ENCODE assay signal across 17 cellular contexts in the genomic region with DNA sequence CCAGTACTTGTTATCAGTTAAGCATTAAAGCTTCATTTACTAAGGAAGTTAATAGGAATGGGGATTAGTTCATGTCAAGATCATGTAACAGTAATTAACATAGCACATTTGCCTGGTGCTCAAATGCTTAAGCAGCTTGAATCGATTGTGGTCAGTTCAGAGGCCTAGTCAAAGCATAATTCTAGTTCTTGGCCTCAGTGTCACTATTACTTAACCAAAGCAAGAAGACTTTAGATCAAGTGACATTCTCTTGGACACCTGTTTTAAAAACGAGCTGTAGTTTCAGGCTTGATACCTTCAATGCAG.
DNase-seq lines count a peak whose midpoint lies in the region; ATAC-seq and TF ChIP-seq lines count a peak whose summit lies in the region.
"Had no signal": no experiment of that assay in that cellular context is flagged by ENCODE, and none has a peak within 500 bp of the region (broad histone marks: within the 10 kb centered on the region; RNA-seq: fewer than 3 reads in every experiment).

No MANE protein-coding gene starts in this region.

- H3K4me1 ChIP-seq in SJSA1 (replicated peaks): peaks cover 24% of the 10 kb centered on the region
- peaks cover 2% of the 10 kb centered on the region for H3K4me1 ChIP-seq in fibroblast of lung (ENCODE audit: control insufficient read depth, extremely low read depth, insufficient read depth, low read length)
- H3K4me1 ChIP-seq in prostate gland (replicated peaks): peaks cover 3% of the 10 kb centered on the region
- H3K4me1 ChIP-seq: BE2C had no signal

- no peak overlapping the region for H2AFZ ChIP-seq in fibroblast of lung (ENCODE audit: low read length)

- 51% methylated on average over 2 of the region's 2 CpGs for WGBS in prostate gland

- H3K27me3 ChIP-seq in SJSA1 (replicated peaks) (no peaks in the 10 kb centered on the region), fibroblast of lung (ENCODE audit: control insufficient read depth, insufficient read depth, low read length) (no peaks in the 10 kb centered on the region), prostate gland (replicated peaks; ENCODE audit: insufficient read depth) (no peaks in the 10 kb centered on the region)
- H3K27me3 ChIP-seq: BE2C, ovary, tibial nerve had no signal

- no peak overlapping the region for H3K9ac ChIP-seq in fibroblast of lung (ENCODE audit: insufficient read depth, low read length)

- peak overlapping the region; percentile 68 for H3K27ac ChIP-seq in SJSA1
- H3K27ac ChIP-seq in fibroblast of lung (ENCODE audit: insufficient read depth, low read length): no peak overlapping the region
- peak overlapping the region; percentile 2 to 59 for H3K27ac ChIP-seq in prostate gland
- H3K27ac ChIP-seq in substantia nigra (ENCODE audit: low read depth, low read length, poor library complexity, severe bottlenecking): no peak overlapping the region
- H3K27ac ChIP-seq: ovary had no signal

- H3K79me2 ChIP-seq in fibroblast of lung (ENCODE audit: control insufficient read depth, insufficient read depth, low read length): no peaks in the 10 kb centered on the region

- no peak for TF ChIP-seq POLR2A in prostate gland (IDR thresholded peaks at IDR 0.05)
- no peak for TF ChIP-seq POLR2A in erythroblast (IDR thresholded peaks at IDR 0.05; ENCODE audit: low read length)

- DNase-seq in HCEC 1CT: peak; percentile 7
- DNase-seq in SJSA1 (ENCODE audit: low read depth in 1 of 2, low spot score in 2 of 2): peak in 1 of 2 experiments; percentile 4
- DNase-seq in fibroblast of lung (ENCODE audit: low read depth in 2 of 2): peak; percentile 1 to 70
- DNase-seq in prostate gland (ENCODE audit: low spot score): no peak
- DNase-seq in DMS53 (lab: John Stamatoyannopoulos, UW): no peak
- no peak for DNase-seq in substantia nigra (lab: John Stamatoyannopoulos, UW)
- DNase-seq in erythroblast (lab: John Stamatoyannopoulos, UW): no peak
- DNase-seq: activated B cell treated with CpG ODN at 0.5 μM for 24 hours, BE2C, DMS153, islet precursor cell, NCI-H2081 treated with DMSO at 0.1 percent for 48 hours, ovary had no signal

- H3K9me3 ChIP-seq in SJSA1 (replicated peaks): no peaks in the 10 kb centered on the region
- no peaks in the 10 kb centered on the region for H3K9me3 ChIP-seq in fibroblast of lung (ENCODE audit: control insufficient read depth, insufficient read depth, low read depth, low read length)
- H3K9me3 ChIP-seq in prostate gland: no peaks in the 10 kb centered on the region
- H3K9me3 ChIP-seq: BE2C, ovary, tibial nerve had no signal

- no peak overlapping the region for H3K4me2 ChIP-seq in fibroblast of lung (ENCODE audit: extremely low read depth, insufficient read depth, low read length)

- TF ChIP-seq CTCF in fibroblast of lung (conservative IDR thresholded peaks at IDR 0.05 in 1 of 2, IDR thresholded peaks at IDR 0.05 in 1 of 2; ENCODE audit: low read depth in 1 of 2, low read length in 2 of 2) (no peak), prostate gland (IDR thresholded peaks at IDR 0.05) (no peak)

- H3K36me3 ChIP-seq in SJSA1 (peaks cover 51% of the 10 kb centered on the region), fibroblast of lung (ENCODE audit: control insufficient read depth, insufficient read depth, low read length) (no peaks in the 10 kb centered on the region), prostate gland (no peaks in the 10 kb centered on the region)
- H3K36me3 ChIP-seq: ovary had no signal

- H3K4me3 ChIP-seq in SJSA1 (no peak overlapping the region), fibroblast of lung (replicated peaks in 1 of 4; ENCODE audit: control extremely low read depth in 1 of 4, insufficient read depth in 1 of 4, low read depth in 3 of 4, low read length in 4 of 4) (no peak overlapping the region), prostate gland (no peak overlapping the region)
- H3K4me3 ChIP-seq: coronary artery, ovary, tibial nerve had no signal

- intact Hi-C loops in prostate gland (cut with DNase I): no loop called here

- no peak for ATAC-seq in HG03045 (IDR thresholded peaks at IDR 0.05; ENCODE audit: unreplicated experiment)
- ATAC-seq: HepG2 had no signal

- H4K20me1 ChIP-seq in fibroblast of lung (ENCODE audit: control insufficient read depth, extremely low read depth, insufficient read depth, low read length): no peaks in the 10 kb centered on the region

Comparison
In these comparisons a context has a peak if more than half of its experiments do, and no peak if none do; other contexts are left out.
1. DNase-seq: peak in HCEC 1CT (single experiment) and fibroblast of lung (2 of 2); none in prostate gland (single experiment), DMS53 (single experiment), substantia nigra (0 of 49) and erythroblast (0 of 2).
2. H3K27ac ChIP-seq: peak in SJSA1 (single experiment) and prostate gland (2 of 2); none in fibroblast of lung (single experiment) and substantia nigra (single experiment).